Comparison of ENCODE assay signal across 1 cellular context in the genomic region with DNA sequence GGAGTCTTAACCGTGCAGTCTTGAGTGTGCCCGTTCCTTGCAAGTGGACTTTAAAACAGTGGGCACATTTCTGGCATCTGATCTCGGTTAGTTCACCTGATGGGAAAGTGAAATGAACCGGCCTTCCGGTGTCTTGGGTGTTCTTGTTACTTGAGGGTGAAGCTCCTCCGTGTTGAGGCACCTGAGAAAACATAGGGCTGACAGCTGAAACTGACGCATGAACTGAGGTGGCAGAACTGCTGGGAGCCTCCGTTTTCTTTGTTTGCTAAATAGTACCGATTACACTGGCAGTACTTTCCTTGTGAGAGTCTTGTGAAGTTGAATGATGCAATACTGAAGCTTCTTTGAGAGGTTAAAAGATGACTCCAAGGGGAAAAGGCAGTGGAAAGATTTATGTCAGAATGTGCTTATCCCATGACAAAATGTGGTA.
A peak's percentile ranks its signal among the peaks of the same experiment; 100 is the strongest.
TF ChIP-seq lines count a peak whose summit lies in the region.

No MANE protein-coding gene starts in this region.

TF ChIP-seq in K562, 482 proteins besides CTCF, POLR2A, EP300 and RAD21 (continued from another document):
- TF ChIP-seq TEAD4 (IDR thresholded peaks at IDR 0.05; ENCODE audit: low read length) (no peak), TEAD4 (CRISPR knock-in tag; IDR thresholded peaks at IDR 0.05; ENCODE audit: borderline replicate concordance) (no peak), U2AF2 (optimal IDR thresholded peaks at IDR 0.05; ENCODE audit: low read depth, low read length) (no peak), SPI1 (IDR thresholded peaks at IDR 0.05; ENCODE audit: borderline replicate concordance, low read depth, low read length) (no peak), MED1 (CRISPR knock-in tag; IDR thresholded peaks at IDR 0.05; ENCODE audit: borderline replicate concordance) (no peak), JUND (IDR thresholded peaks at IDR 0.05; ENCODE audit: borderline replicate concordance, low read depth, low read length) (peak; percentile 79), JUND (tag; IDR thresholded peaks at IDR 0.05; ENCODE audit: borderline replicate concordance, low read depth, low read length) (peak; percentile 60; the same call in 2 of the 3 replicates), POLR2H (tag; IDR thresholded peaks at IDR 0.05; ENCODE audit: low read depth) (peak; percentile 49; the same call in 1 of the 2 replicates), HNRNPH1 (optimal IDR thresholded peaks at IDR 0.05; ENCODE audit: low read depth, low read length) (no peak), TEAD1 (CRISPR knock-in tag; IDR thresholded peaks at IDR 0.05) (peak in 1 of 2 experiments; percentile 34; a peak in 1 of 4 replicates), ZNF217 (CRISPR knock-in tag; IDR thresholded peaks at IDR 0.05) (no peak), MEIS2 (IDR thresholded peaks at IDR 0.05; ENCODE audit: partially characterized antibody) (peak; percentile 91), L3MBTL2 (IDR thresholded peaks at IDR 0.05) (0 out of 2 replicates have a peak, but pooled peaks have one; percentile 42), ZFX (CRISPR knock-in tag; IDR thresholded peaks at IDR 0.05) (no peak), ZNF589 (CRISPR knock-in tag; IDR thresholded peaks at IDR 0.05; ENCODE audit: low read depth) (peak; percentile 88), NR2C2 (CRISPR knock-in tag; IDR thresholded peaks at IDR 0.05) (no peak), NR2C2 (tag; IDR thresholded peaks at IDR 0.05) (no peak; the same call in 1 of the 2 replicates), NR4A1 (CRISPR knock-in tag; IDR thresholded peaks at IDR 0.05) (no peak), NR4A1 (tag; IDR thresholded peaks at IDR 0.05) (0 out of 2 replicates have a peak, but pooled peaks have one; percentile 38), JUNB (CRISPR knock-in tag; conservative IDR thresholded peaks at IDR 0.05) (peak; percentile 63; the same call in 1 of the 2 replicates), BRF1 (IDR thresholded peaks at IDR 0.05; ENCODE audit: borderline replicate concordance, extremely low read depth, insufficient read length) (no peak), FIP1L1 (IDR thresholded peaks at IDR 0.05; ENCODE audit: low read depth, low read length, poor library complexity, severe bottlenecking) (no peak)
- TF ChIP-seq, protein P1, sequence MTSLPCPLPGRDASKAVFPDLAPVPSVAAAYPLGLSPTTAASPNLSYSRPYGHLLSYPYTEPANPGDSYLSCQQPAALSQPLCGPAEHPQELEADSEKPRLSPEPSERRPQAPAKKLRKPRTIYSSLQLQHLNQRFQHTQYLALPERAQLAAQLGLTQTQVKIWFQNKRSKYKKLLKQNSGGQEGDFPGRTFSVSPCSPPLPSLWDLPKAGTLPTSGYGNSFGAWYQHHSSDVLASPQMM (CRISPR knock-in tag; IDR thresholded peaks at IDR 0.05): no peak
- TF ChIP-seq, protein P2, sequence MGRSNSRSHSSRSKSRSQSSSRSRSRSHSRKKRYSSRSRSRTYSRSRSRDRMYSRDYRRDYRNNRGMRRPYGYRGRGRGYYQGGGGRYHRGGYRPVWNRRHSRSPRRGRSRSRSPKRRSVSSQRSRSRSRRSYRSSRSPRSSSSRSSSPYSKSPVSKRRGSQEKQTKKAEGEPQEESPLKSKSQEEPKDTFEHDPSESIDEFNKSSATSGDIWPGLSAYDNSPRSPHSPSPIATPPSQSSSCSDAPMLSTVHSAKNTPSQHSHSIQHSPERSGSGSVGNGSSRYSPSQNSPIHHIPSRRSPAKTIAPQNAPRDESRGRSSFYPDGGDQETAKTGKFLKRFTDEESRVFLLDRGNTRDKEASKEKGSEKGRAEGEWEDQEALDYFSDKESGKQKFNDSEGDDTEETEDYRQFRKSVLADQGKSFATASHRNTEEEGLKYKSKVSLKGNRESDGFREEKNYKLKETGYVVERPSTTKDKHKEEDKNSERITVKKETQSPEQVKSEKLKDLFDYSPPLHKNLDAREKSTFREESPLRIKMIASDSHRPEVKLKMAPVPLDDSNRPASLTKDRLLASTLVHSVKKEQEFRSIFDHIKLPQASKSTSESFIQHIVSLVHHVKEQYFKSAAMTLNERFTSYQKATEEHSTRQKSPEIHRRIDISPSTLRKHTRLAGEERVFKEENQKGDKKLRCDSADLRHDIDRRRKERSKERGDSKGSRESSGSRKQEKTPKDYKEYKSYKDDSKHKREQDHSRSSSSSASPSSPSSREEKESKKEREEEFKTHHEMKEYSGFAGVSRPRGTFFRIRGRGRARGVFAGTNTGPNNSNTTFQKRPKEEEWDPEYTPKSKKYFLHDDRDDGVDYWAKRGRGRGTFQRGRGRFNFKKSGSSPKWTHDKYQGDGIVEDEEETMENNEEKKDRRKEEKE (IDR thresholded peaks at IDR 0.05; ENCODE audit: borderline replicate concordance in 1 of 2, control insufficient read depth in 1 of 2, low read depth in 2 of 2, low read length in 1 of 2): no peak
- TF ChIP-seq, protein P3, sequence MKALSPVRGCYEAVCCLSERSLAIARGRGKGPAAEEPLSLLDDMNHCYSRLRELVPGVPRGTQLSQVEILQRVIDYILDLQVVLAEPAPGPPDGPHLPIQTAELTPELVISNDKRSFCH (CRISPR knock-in tag; IDR thresholded peaks at IDR 0.05): no peak
- TF ChIP-seq, protein P3 (tag; IDR thresholded peaks at IDR 0.05): 0 out of 2 replicates have a peak, but pooled peaks have one; percentile 34
- TF ChIP-seq, protein P4, sequence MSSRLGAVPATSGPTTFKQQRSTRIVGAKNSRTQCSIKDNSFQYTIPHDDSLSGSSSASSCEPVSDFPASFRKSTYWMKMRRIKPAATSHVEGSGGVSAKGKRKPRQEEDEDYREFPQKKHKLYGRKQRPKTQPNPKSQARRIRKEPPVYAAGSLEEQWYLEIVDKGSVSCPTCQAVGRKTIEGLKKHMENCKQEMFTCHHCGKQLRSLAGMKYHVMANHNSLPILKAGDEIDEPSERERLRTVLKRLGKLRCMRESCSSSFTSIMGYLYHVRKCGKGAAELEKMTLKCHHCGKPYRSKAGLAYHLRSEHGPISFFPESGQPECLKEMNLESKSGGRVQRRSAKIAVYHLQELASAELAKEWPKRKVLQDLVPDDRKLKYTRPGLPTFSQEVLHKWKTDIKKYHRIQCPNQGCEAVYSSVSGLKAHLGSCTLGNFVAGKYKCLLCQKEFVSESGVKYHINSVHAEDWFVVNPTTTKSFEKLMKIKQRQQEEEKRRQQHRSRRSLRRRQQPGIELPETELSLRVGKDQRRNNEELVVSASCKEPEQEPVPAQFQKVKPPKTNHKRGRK (tag; IDR thresholded peaks at IDR 0.05): no peak
- TF ChIP-seq, protein P5, sequence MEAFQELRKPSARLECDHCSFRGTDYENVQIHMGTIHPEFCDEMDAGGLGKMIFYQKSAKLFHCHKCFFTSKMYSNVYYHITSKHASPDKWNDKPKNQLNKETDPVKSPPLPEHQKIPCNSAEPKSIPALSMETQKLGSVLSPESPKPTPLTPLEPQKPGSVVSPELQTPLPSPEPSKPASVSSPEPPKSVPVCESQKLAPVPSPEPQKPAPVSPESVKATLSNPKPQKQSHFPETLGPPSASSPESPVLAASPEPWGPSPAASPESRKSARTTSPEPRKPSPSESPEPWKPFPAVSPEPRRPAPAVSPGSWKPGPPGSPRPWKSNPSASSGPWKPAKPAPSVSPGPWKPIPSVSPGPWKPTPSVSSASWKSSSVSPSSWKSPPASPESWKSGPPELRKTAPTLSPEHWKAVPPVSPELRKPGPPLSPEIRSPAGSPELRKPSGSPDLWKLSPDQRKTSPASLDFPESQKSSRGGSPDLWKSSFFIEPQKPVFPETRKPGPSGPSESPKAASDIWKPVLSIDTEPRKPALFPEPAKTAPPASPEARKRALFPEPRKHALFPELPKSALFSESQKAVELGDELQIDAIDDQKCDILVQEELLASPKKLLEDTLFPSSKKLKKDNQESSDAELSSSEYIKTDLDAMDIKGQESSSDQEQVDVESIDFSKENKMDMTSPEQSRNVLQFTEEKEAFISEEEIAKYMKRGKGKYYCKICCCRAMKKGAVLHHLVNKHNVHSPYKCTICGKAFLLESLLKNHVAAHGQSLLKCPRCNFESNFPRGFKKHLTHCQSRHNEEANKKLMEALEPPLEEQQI (IDR thresholded peaks at IDR 0.05): no peak
- TF ChIP-seq, protein P6, sequence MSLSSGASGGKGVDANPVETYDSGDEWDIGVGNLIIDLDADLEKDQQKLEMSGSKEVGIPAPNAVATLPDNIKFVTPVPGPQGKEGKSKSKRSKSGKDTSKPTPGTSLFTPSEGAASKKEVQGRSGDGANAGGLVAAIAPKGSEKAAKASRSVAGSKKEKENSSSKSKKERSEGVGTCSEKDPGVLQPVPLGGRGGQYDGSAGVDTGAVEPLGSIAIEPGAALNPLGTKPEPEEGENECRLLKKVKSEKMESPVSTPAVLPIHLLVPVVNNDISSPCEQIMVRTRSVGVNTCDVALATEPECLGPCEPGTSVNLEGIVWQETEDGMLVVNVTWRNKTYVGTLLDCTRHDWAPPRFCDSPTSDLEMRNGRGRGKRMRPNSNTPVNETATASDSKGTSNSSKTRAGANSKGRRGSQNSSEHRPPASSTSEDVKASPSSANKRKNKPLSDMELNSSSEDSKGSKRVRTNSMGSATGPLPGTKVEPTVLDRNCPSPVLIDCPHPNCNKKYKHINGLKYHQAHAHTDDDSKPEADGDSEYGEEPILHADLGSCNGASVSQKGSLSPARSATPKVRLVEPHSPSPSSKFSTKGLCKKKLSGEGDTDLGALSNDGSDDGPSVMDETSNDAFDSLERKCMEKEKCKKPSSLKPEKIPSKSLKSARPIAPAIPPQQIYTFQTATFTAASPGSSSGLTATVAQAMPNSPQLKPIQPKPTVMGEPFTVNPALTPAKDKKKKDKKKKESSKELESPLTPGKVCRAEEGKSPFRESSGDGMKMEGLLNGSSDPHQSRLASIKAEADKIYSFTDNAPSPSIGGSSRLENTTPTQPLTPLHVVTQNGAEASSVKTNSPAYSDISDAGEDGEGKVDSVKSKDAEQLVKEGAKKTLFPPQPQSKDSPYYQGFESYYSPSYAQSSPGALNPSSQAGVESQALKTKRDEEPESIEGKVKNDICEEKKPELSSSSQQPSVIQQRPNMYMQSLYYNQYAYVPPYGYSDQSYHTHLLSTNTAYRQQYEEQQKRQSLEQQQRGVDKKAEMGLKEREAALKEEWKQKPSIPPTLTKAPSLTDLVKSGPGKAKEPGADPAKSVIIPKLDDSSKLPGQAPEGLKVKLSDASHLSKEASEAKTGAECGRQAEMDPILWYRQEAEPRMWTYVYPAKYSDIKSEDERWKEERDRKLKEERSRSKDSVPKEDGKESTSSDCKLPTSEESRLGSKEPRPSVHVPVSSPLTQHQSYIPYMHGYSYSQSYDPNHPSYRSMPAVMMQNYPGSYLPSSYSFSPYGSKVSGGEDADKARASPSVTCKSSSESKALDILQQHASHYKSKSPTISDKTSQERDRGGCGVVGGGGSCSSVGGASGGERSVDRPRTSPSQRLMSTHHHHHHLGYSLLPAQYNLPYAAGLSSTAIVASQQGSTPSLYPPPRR (CRISPR knock-in tag; IDR thresholded peaks at IDR 0.05; ENCODE audit: borderline replicate concordance): no peak
